20 cellular contexts compared by ENCODE assay signal in genomic region chr10:43318978-43319965, GRCh38. TPM values are rescaled to one million over a fixed set of nuclear protein-coding genes. Genes with fewer than 3 reads are reported as not detected.
DNase-seq lines count a peak whose midpoint lies in the region; ATAC-seq, FAIRE-seq and TF ChIP-seq lines count a peak whose summit lies in the region.
"Had no signal": no experiment of that assay in that cellular context is flagged by ENCODE, and none has a peak within 500 bp of the region (broad histone marks: within the 10 kb centered on the region; RNA-seq: fewer than 3 reads in every experiment).

No MANE protein-coding gene starts in this region.

- no peak overlapping the region for H3K4me2 ChIP-seq in IMR-90 (ENCODE audit: low read depth, low read length)
- H3K4me2 ChIP-seq in K562 (ENCODE audit: insufficient read depth, low read length) = no peak overlapping the region
- no peak overlapping the region for H3K4me2 ChIP-seq in osteoblast (ENCODE audit: insufficient read depth, low read length)
- H3K4me2 ChIP-seq in OCI-LY7 (ENCODE audit: low read length) = no peak overlapping the region

- no peaks in the 10 kb centered on the region for H4K20me1 ChIP-seq in IMR-90 (ENCODE audit: insufficient read depth, low read length)
- 0 out of 2 replicates have a peak, but pooled peaks cover 4% of the 10 kb centered on the region for H4K20me1 ChIP-seq in K562 (replicated peaks; ENCODE audit: control insufficient read depth, insufficient read depth, low read length)
- no peaks in the 10 kb centered on the region for H4K20me1 ChIP-seq in osteoblast (ENCODE audit: insufficient read depth, low read length)
- H4K20me1 ChIP-seq in OCI-LY7 (ENCODE audit: insufficient read depth, low read length) = no peaks in the 10 kb centered on the region

- ATAC-seq in IMR-90 (ENCODE audit: low read depth) (no peak), K562 (peak; percentile 64), left ventricle myocardium superior (no peak)

- H3K27me3 ChIP-seq in IMR-90 (ENCODE audit: control insufficient read depth, insufficient read depth, low read length) = peaks cover 30% of the 10 kb centered on the region
- H3K27me3 ChIP-seq in K562 (ENCODE audit: control insufficient read depth in 2 of 2, insufficient read depth in 2 of 2, low read length in 2 of 2) = peaks cover 63 to 90% of the 10 kb centered on the region in 2 experiments
- H3K27me3 ChIP-seq in osteoblast (ENCODE audit: insufficient read depth, low read length) = peaks cover 5% of the 10 kb centered on the region
- H3K27me3 ChIP-seq: MG63, SJCRH30 had no signal

- POLR2A ChIA-PET in IMR-90 (lab: Charles Lee; ENCODE audit: unreplicated experiment) (no interaction called here), K562 (lab: Yijun Ruan, JAX) (interaction anchor here (0.7 kb wide), 1 partner anchor 117 kb away, joined by 3 read pairs; no protein-coding TSS in a partner anchor), OCI-LY7 (lab: Charles Lee) (no interaction called here)

- no peak for TF ChIP-seq CTCF in IMR-90 (conservative IDR thresholded peaks at IDR 0.05; ENCODE audit: low read depth, low read length)
- peak; percentile 16 to 26 (median 26); a peak in 2 of 6 replicates for TF ChIP-seq CTCF in K562 (IDR thresholded peaks at IDR 0.05 in 2 of 3, conservative IDR thresholded peaks at IDR 0.05 in 1 of 3; ENCODE audit: insufficient read depth in 2 of 3, low read depth in 1 of 3, low read length in 3 of 3)
- no peak for TF ChIP-seq CTCF in osteoblast (IDR thresholded peaks at IDR 0.05; ENCODE audit: extremely low read depth, low read depth, low read length)
- no peak for TF ChIP-seq CTCF in OCI-LY7 (conservative IDR thresholded peaks at IDR 0.05; ENCODE audit: low read length)

- H2BK5ac ChIP-seq in IMR-90 (ENCODE audit: low read depth, low read length, poor library complexity, severe bottlenecking) = no peak overlapping the region

- H4K5ac ChIP-seq in IMR-90 (ENCODE audit: low read depth, low read length) = no peak overlapping the region

- H3K4ac ChIP-seq in IMR-90 (ENCODE audit: low read depth, low read length) = no peak overlapping the region

- no peaks in the 10 kb centered on the region for H3K79me2 ChIP-seq in K562 (ENCODE audit: control insufficient read depth, insufficient read depth, low read length)
- no peaks in the 10 kb centered on the region for H3K79me2 ChIP-seq in osteoblast (ENCODE audit: insufficient read depth, low read length)
- H3K79me2 ChIP-seq in OCI-LY7 (ENCODE audit: insufficient read depth, low read depth, low read length) = no peaks in the 10 kb centered on the region

- BruUV-seq in IMR-90 (replicated peaks; lab: Mats Ljungman, UMichigan) (no TSS peak), K562 (replicated peaks; lab: Mats Ljungman, UMichigan) (no TSS peak), OCI-LY7 (replicated peaks; lab: Mats Ljungman, UMichigan) (no TSS peak)

- no peak overlapping the region for H4K8ac ChIP-seq in IMR-90 (ENCODE audit: low read depth in 2 of 2, low read length in 2 of 2)

- H3K9me2 ChIP-seq in OCI-LY7 (ENCODE audit: insufficient read depth, low read length) = no peaks in the 10 kb centered on the region

- TF ChIP-seq RAD21 in IMR-90 (IDR thresholded peaks at IDR 0.05; ENCODE audit: low read length) = no peak
- peak in 1 of 2 experiments; percentile 35; a peak in 2 of 4 replicates for TF ChIP-seq RAD21 in K562 (CRISPR knock-in tag; conservative IDR thresholded peaks at IDR 0.05 in 1 of 2, IDR thresholded peaks at IDR 0.05 in 1 of 2)

- intact Hi-C loops in IMR-90 (cut with micrococcal nuclease) (no loop called here), K562 (cut with micrococcal nuclease) (no loop called here), left ventricle myocardium superior (cut with micrococcal nuclease) (no loop called here), OCI-LY7 (cut with micrococcal nuclease; ENCODE audit: unreplicated experiment) (no loop called here)

- dilution Hi-C loops in IMR-90 (cut with HindIII; ENCODE audit: low sequenced_read_pairs, unreplicated experiment) = no loop called here

- H2AK9ac ChIP-seq in IMR-90 (replicated peaks; ENCODE audit: low read depth, low read length, poor library complexity) = no peak overlapping the region

- peak overlapping the region; percentile 44 for H2AFZ ChIP-seq in IMR-90 (replicated peaks; ENCODE audit: low read length, poor library complexity)
- no peak overlapping the region for H2AFZ ChIP-seq in K562 (ENCODE audit: low read depth, low read length)
- no peak overlapping the region for H2AFZ ChIP-seq in osteoblast (ENCODE audit: low read length)
- no peak overlapping the region for H2AFZ ChIP-seq in OCI-LY7 (ENCODE audit: low read length)

- no peak overlapping the region for H2BK20ac ChIP-seq in IMR-90 (ENCODE audit: low read depth, low read length)

- peak; percentile 84 for FAIRE-seq in K562 (lab: Jason Lieb, UNC)
- FAIRE-seq: A204.1, GM12892, GM19239 had no signal

- no peak overlapping the region for H3K18ac ChIP-seq in IMR-90 (ENCODE audit: low read depth, low read length)

- H3K4me1 ChIP-seq in IMR-90 (ENCODE audit: control insufficient read depth, insufficient read depth, low read length) (no peaks in the 10 kb centered on the region), K562 (replicated peaks in 1 of 2; ENCODE audit: control insufficient read depth in 2 of 2, insufficient read depth in 2 of 2, low read length in 2 of 2) (peaks cover 4 to 12% of the 10 kb centered on the region in 2 experiments; a peak in 1 of 5 replicates), osteoblast (ENCODE audit: insufficient read depth, low read length) (no peaks in the 10 kb centered on the region), OCI-LY7 (ENCODE audit: insufficient read depth, low read length, poor library complexity, severe bottlenecking) (no peaks in the 10 kb centered on the region)
- H3K4me1 ChIP-seq: SJCRH30 had no signal

- H3K9me1 ChIP-seq in IMR-90 (ENCODE audit: insufficient read depth, low read length) (no peaks in the 10 kb centered on the region), K562 (ENCODE audit: control insufficient read depth, insufficient read depth, low read length) (no peaks in the 10 kb centered on the region)

- 57% methylated on average over 5 of the region's 21 CpGs; no CpG with 5 or more reads in 1 of the 2 experiments for WGBS in IMR-90 (ENCODE audit: extremely low coverage in 2 of 2, insufficient read length in 1 of 2), 2 experiments
- 1% methylated on average over 21 of the region's 21 CpGs for WGBS in K562 (ENCODE audit: insufficient coverage, low coverage, missing lambda C conversion rate)

- H2BK120ac ChIP-seq in IMR-90 (ENCODE audit: low read depth, low read length) = no peak overlapping the region

- H3K27ac ChIP-seq in IMR-90 (ENCODE audit: insufficient read depth, low read length) = no peak overlapping the region
- no peak overlapping the region for H3K27ac ChIP-seq in K562 (ENCODE audit: extremely low read depth, low read depth, low read length)
- H3K27ac ChIP-seq in osteoblast (ENCODE audit: low read depth, low read length) = no peak overlapping the region
- H3K27ac ChIP-seq in OCI-LY7 (ENCODE audit: low read depth, low read length, poor library complexity, severe bottlenecking) = no peak overlapping the region
- H3K27ac ChIP-seq: SJCRH30 had no signal

- H3K56ac ChIP-seq in IMR-90 (ENCODE audit: extremely low read depth, insufficient read depth, low read length) = no peak overlapping the region

- H3K36me3 ChIP-seq in IMR-90 (ENCODE audit: control insufficient read depth, insufficient read depth, low read length) (no peaks in the 10 kb centered on the region), K562 (ENCODE audit: control insufficient read depth, insufficient read depth, low read length) (no peaks in the 10 kb centered on the region), osteoblast (ENCODE audit: insufficient read depth, low read length) (no peaks in the 10 kb centered on the region), OCI-LY7 (ENCODE audit: insufficient read depth, low read length) (no peaks in the 10 kb centered on the region)
- H3K36me3 ChIP-seq: MG63, SJCRH30 had no signal

- DNase-seq in AG20443 (ENCODE audit: low spot score) = peak; percentile 8
- DNase-seq in IMR-90 = no peak
- peak in 1 of 4 experiments; percentile 29 for DNase-seq in K562 (ENCODE audit: extremely low read depth in 1 of 4, low spot score in 3 of 4)
- peak; percentile 89 for DNase-seq in osteoblast (ENCODE audit: insufficient read length, low spot score, missing footprints)
- no peak for DNase-seq in left ventricle myocardium superior
- DNase-seq in NCI-H1417 (lab: John Stamatoyannopoulos, UW) = no peak
- DNase-seq in OCI-LY7 (ENCODE audit: low spot score) = no peak
- DNase-seq in NCI-H2081 (lab: John Stamatoyannopoulos, UW) = no peak
- DNase-seq: COR-L47, MG63, NCI-H1092 treated with DMSO at 0.1 percent for 48 hours, NCI-H187, NCI-H2171 treated with DMSO at 0.1 percent for 48 hours, NCI-H510A, SJCRH30 had no signal

- H3K23ac ChIP-seq in IMR-90 (ENCODE audit: low read depth, low read length) = no peak overlapping the region

- no peak for TF ChIP-seq POLR2A in IMR-90 (IDR thresholded peaks at IDR 0.05; ENCODE audit: low read depth, low read length)
- no peak for TF ChIP-seq POLR2A in K562 (conservative IDR thresholded peaks at IDR 0.05)

- TF ChIP-seq EP300 in K562 (IDR thresholded peaks at IDR 0.05; ENCODE audit: low read length) = no peak

- no peak overlapping the region for H4K91ac ChIP-seq in IMR-90 (ENCODE audit: insufficient read depth, low read depth, low read length)

- no peak overlapping the region for H3K14ac ChIP-seq in IMR-90 (replicated peaks; ENCODE audit: low read depth, low read length)

- no peaks in the 10 kb centered on the region for H3K9me3 ChIP-seq in IMR-90 (ENCODE audit: control insufficient read depth, insufficient read depth, low read length)
- no peaks in the 10 kb centered on the region for H3K9me3 ChIP-seq in K562 (replicated peaks; ENCODE audit: control insufficient read depth, insufficient read depth, low read depth, low read length)
- no peaks in the 10 kb centered on the region for H3K9me3 ChIP-seq in osteoblast (ENCODE audit: low read depth, low read length)
- H3K9me3 ChIP-seq in OCI-LY7 (ENCODE audit: low read length) = no peaks in the 10 kb centered on the region
- H3K9me3 ChIP-seq: MG63, SJCRH30 had no signal

- H3K79me1 ChIP-seq in IMR-90 (ENCODE audit: low read depth in 1 of 2, low read length in 2 of 2) = no peaks in the 10 kb centered on the region

- CTCF ChIA-PET in IMR-90 (lab: Yijun Ruan, JAX) (interaction anchor here (0.5 kb wide), 1 partner anchor 230 kb away, joined by 3 read pairs; no protein-coding TSS in a partner anchor), K562 (lab: Yijun Ruan, JAX; ENCODE audit: low intra/inter-chr PET ratio) (no interaction called here), OCI-LY7 (lab: Charles Lee; ENCODE audit: unreplicated experiment) (no interaction called here)

- H3K4me3 ChIP-seq in IMR-90 (ENCODE audit: insufficient read depth, low read depth, low read length) (no peak overlapping the region), K562 (no peak overlapping the region), osteoblast (ENCODE audit: insufficient read depth, low read length) (no peak overlapping the region), OCI-LY7 (ENCODE audit: low read depth, low read length, poor library complexity, severe bottlenecking) (no peak overlapping the region)
- H3K4me3 ChIP-seq: MG63, SJCRH30 had no signal

- no peak overlapping the region for H2BK15ac ChIP-seq in IMR-90 (ENCODE audit: low read depth, low read length)

- H3K9ac ChIP-seq in IMR-90 (ENCODE audit: low read depth, low read length) = no peak overlapping the region
- no peak overlapping the region for H3K9ac ChIP-seq in K562 (ENCODE audit: insufficient read depth in 1 of 2, low read depth in 2 of 2, low read length in 2 of 2)

- in situ Hi-C loops in IMR-90 (cut with MboI; ENCODE audit: low sequenced_read_pairs) = no loop called here
- in situ Hi-C loops in K562 (cut with MboI) = no loop called here

- H2AK5ac ChIP-seq in IMR-90 (ENCODE audit: low read depth, low read length) = no peak overlapping the region

RNA-seq across cellular contexts. Expression of gene FXYD4, which starts 52.2 kb away (rescaled TPM):
- total RNA-seq in IMR-90 (2012; rRNA removed) (not detected in 2 replicates), K562 (2014; rRNA removed) (not detected in 2 replicates), K562 (2014; rRNA removed; fragmentation: Illumina TruSeq; extraction: Trizol) (not detected in 2 replicates), K562 (2015; rRNA removed; fragmentation: Illumina TruSeq; extraction: Trizol) (not detected in 2 replicates), K562 (2021) (not detected in 2 replicates), osteoblast (not detected in 2 replicates), left ventricle myocardium superior (not detected), OCI-LY7 (2022) (not detected in 2 replicates)
- polyA plus RNA-seq in IMR-90 (2012; rRNA removed) (not detected in 2 replicates), K562 (2011; rRNA removed) (not detected in 2 replicates), K562 (2014; fragmentation: Illumina TruSeq; extraction: Trizol) (not detected in 2 replicates), K562 (2014; fragmentation: Nextera tagmentation; extraction: Ambion mirVana) (not detected), K562 (2014; rRNA removed) (0.94 TPM in 1 of 2 replicates, not detected in the other)
- polyA plus RNA-seq in IMR-90 (2012; cell fraction: cytosol; rRNA removed) = not detected in 2 replicates
- polyA plus RNA-seq in IMR-90 (2012; cell fraction: nucleus; rRNA removed; ENCODE audit: low replicate concordance) = not detected in 2 replicates
- total RNA-seq in K562 (2011; cell fraction: chromatin; rRNA removed; ENCODE audit: low replicate concordance) = not detected in 2 replicates
- not detected in 2 replicates for total RNA-seq in K562 (2011; cell fraction: nucleolus; rRNA removed)
- total RNA-seq in K562 (2011; cell fraction: nucleoplasm; rRNA removed) = not detected in 2 replicates
- 0.07 TPM in 1 of 2 replicates, not detected in the other for polyA plus RNA-seq in K562 (2011; cell fraction: cytosol; rRNA removed)
- polyA plus RNA-seq in K562 (2011; cell fraction: nucleus; rRNA removed) = not detected in 2 replicates
- 0.37 TPM in 1 of 2 replicates, not detected in the other for polyA plus RNA-seq in K562 (2012)
- not detected in 2 replicates for polyA minus RNA-seq in K562 (2011; rRNA and poly(A)+ RNA removed)
- not detected in 2 replicates for polyA minus RNA-seq in K562 (2011; cell fraction: cytosol; rRNA and poly(A)+ RNA removed)
- polyA minus RNA-seq in K562 (2011; cell fraction: nucleus; rRNA and poly(A)+ RNA removed) = not detected in 2 replicates
- not detected in 2 replicates for total RNA-seq in OCI-LY7 (2014; rRNA removed; shearing (Covaris generic))
- total RNA-seq: RPMI7951, SJCRH30 had no signal
- polyA plus RNA-seq: CD14-positive monocyte had no signal

RNA-seq across cellular contexts. Expression of gene RASGEF1A, which starts 52.4 kb away (rescaled TPM):
- total RNA-seq in IMR-90 (2012; rRNA removed) (0.18 and 0.28 TPM in 2 replicates), K562 (2014; rRNA removed) (29.7 and 32.0 TPM in 2 replicates), K562 (2014; rRNA removed; fragmentation: Illumina TruSeq; extraction: Trizol) (8.1 and 9.2 TPM in 2 replicates), K562 (2015; rRNA removed; fragmentation: Illumina TruSeq; extraction: Trizol) (9.8 and 10.2 TPM in 2 replicates), K562 (2021) (20.9 and 21.5 TPM in 2 replicates), osteoblast (1.1 TPM in 1 of 2 replicates, not detected in the other), left ventricle myocardium superior (2.7 TPM), OCI-LY7 (2022) (0.35 and 0.55 TPM in 2 replicates)
- polyA plus RNA-seq in IMR-90 (2012; rRNA removed) (0.15 and 0.55 TPM in 2 replicates), K562 (2011; rRNA removed) (25.3 and 28.7 TPM in 2 replicates), K562 (2014; fragmentation: Illumina TruSeq; extraction: Trizol) (14.7 and 18.9 TPM in 2 replicates), K562 (2014; fragmentation: Nextera tagmentation; extraction: Ambion mirVana) (1 to 10 TPM; 1.6 to 2.9 TPM), K562 (2014; rRNA removed) (24.2 and 27.9 TPM in 2 replicates)
- 0.10 and 0.29 TPM in 2 replicates for polyA plus RNA-seq in IMR-90 (2012; cell fraction: cytosol; rRNA removed)
- 0.44 and 0.64 TPM in 2 replicates for polyA plus RNA-seq in IMR-90 (2012; cell fraction: nucleus; rRNA removed; ENCODE audit: low replicate concordance)
- 16.2 and 38.5 TPM in 2 replicates for total RNA-seq in K562 (2011; cell fraction: chromatin; rRNA removed; ENCODE audit: low replicate concordance)
- 29.0 and 30.1 TPM in 2 replicates for total RNA-seq in K562 (2011; cell fraction: nucleolus; rRNA removed)
- 17.3 and 19.3 TPM in 2 replicates for total RNA-seq in K562 (2011; cell fraction: nucleoplasm; rRNA removed)
- polyA plus RNA-seq in K562 (2011; cell fraction: cytosol; rRNA removed) = 27.5 and 49.3 TPM in 2 replicates
- 38.8 and 68.7 TPM in 2 replicates for polyA plus RNA-seq in K562 (2011; cell fraction: nucleus; rRNA removed)
- polyA plus RNA-seq in K562 (2012) = 7.4 and 13.1 TPM in 2 replicates
- polyA minus RNA-seq in K562 (2011; rRNA and poly(A)+ RNA removed) = 9.3 and 18.5 TPM in 2 replicates
- polyA minus RNA-seq in K562 (2011; cell fraction: cytosol; rRNA and poly(A)+ RNA removed) = 19.4 and 20.6 TPM in 2 replicates
- polyA minus RNA-seq in K562 (2011; cell fraction: nucleus; rRNA and poly(A)+ RNA removed) = 21.3 TPM in 2 replicates
- 0.06 and 0.36 TPM in 2 replicates for total RNA-seq in OCI-LY7 (2014; rRNA removed; shearing (Covaris generic))
- total RNA-seq: RPMI7951, SJCRH30 had no signal

Comparison
In these comparisons a context has a peak if more than half of its experiments do, and no peak if none do; other contexts are left out.
1. DNase-seq: peak in AG20443 (single experiment) and osteoblast (single experiment); none in IMR-90 (single experiment), left ventricle myocardium superior (single experiment), NCI-H1417 (0 of 3), OCI-LY7 (single experiment) and NCI-H2081 (0 of 2).
2. CTCF ChIP-seq: peak in K562 (3 of 3); none in IMR-90 (single experiment), osteoblast (single experiment) and OCI-LY7 (single experiment).